Comparison of ENCODE assay signal across 10 cellular contexts in the genomic region with DNA sequence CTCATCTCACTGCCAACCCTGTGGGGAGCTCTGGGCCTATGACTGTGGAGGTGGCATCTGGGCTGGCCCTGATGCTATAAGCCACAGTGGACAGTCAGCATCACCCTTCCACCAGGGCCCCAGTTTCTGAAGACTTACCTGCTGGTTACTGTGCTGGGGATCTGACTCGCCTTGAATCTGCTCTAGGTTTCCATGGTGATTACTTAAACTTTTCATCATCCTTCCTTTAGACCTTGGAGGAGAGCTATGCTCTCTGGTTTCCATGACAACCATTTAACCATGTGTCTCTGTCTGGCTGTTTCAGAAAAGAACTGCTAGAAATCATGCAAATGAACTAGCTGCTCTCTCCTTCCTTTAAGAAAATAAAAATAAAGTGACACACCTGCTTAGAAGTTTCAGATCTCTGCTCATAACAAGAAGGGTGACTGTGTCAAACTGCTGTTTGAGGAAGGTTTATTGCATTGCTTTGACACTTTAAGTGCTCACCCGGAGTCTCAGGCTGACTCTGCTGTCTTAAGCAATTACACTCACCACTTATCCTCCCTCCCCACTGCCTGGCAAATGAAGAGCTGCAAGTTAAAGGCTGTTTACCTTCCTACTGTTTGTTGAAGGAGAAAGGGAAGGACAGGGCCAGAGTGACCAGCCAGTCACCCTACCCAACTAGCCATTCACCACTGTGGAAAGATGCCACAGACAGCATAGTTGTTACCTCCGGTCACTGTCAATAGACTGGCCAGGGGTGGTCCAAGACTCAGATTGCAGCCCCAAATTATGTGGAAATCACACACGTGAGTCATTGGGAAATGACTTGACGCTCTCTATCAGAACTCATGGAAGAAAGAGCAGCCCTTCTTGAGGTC.
DNase-seq lines count a peak whose midpoint lies in the region; ATAC-seq and TF ChIP-seq lines count a peak whose summit lies in the region.
"Had no signal": no experiment of that assay in that cellular context is flagged by ENCODE, and none has a peak within 500 bp of the region (broad histone marks: within the 10 kb centered on the region; RNA-seq: fewer than 3 reads in every experiment).

No MANE protein-coding gene starts in this region.

- intact Hi-C loops in activated T-helper 2 cell treated with anti-CD3 and anti-CD28 coated beads, Interferon-gamma antibody, Interleukin-2, Interleukin-4, amounts not matched to agents 10 μg/mL and 5 μg/mL and 100 μg/mL, durations not matched to agents 14 hours and 24 hours and 36 hours (cut with micrococcal nuclease): loop anchor here (2.0 to 5.0 kb wide), 2 partner anchors 29 to 88 kb away; a partner anchor contains a TSS

- peak; percentile 86 for ATAC-seq in HG03108 (IDR thresholded peaks at IDR 0.05; ENCODE audit: unreplicated experiment)

- no peaks in the 10 kb centered on the region for H3K27me3 Mint-ChIP-seq in activated T-helper 2 cell treated with anti-CD3 and anti-CD28 coated beads, Interferon-gamma antibody, Interleukin-2, Interleukin-4, amounts not matched to agents 10 μg/mL and 5 μg/mL and 100 μg/mL, durations not matched to agents 14 hours and 24 hours and 36 hours (ENCODE audit: low read depth)
- H3K27me3 Mint-ChIP-seq in type B pancreatic cell: peaks cover 15% of the 10 kb centered on the region

- H3K4me1 Mint-ChIP-seq in activated T-helper 2 cell treated with anti-CD3 and anti-CD28 coated beads, Interferon-gamma antibody, Interleukin-2, Interleukin-4, amounts not matched to agents 10 μg/mL and 5 μg/mL and 100 μg/mL, durations not matched to agents 14 hours and 24 hours and 36 hours (ENCODE audit: low read depth): peaks cover 8% of the 10 kb centered on the region
- H3K4me1 Mint-ChIP-seq in type B pancreatic cell (ENCODE audit: unreplicated experiment): peaks cover 12% of the 10 kb centered on the region

- H4K20me1 ChIP-seq in BLaER1 treated with 17β-estradiol and CSF1 and Interleukin-3, amounts not matched to agents 10 nM and 100 nM: no peaks in the 10 kb centered on the region
- no peaks in the 10 kb centered on the region for H4K20me1 ChIP-seq in osteoblast (ENCODE audit: insufficient read depth, low read length)

- peaks cover 4 to 24% (median 10%) of the 10 kb centered on the region in 11 experiments; a peak in 15 of 22 replicates for H3K9me3 ChIP-seq in BLaER1 treated with 17β-estradiol and CSF1 and Interleukin-3, amounts not matched to agents 10 nM and 100 nM (replicated peaks in 1 of 11)
- H3K9me3 ChIP-seq in osteoblast (ENCODE audit: low read depth, low read length) (no peaks in the 10 kb centered on the region), BE2C (no peaks in the 10 kb centered on the region)

- peak overlapping the region; percentile 11 for H3K27ac Mint-ChIP-seq in activated T-helper 2 cell treated with anti-CD3 and anti-CD28 coated beads, Interferon-gamma antibody, Interleukin-2, Interleukin-4, amounts not matched to agents 10 μg/mL and 5 μg/mL and 100 μg/mL, durations not matched to agents 14 hours and 24 hours and 36 hours
- no peak overlapping the region for H3K27ac Mint-ChIP-seq in type B pancreatic cell
- H3K27ac Mint-ChIP-seq: dendritic cell treated with granulocyte-macrophage colony-stimulating factor and Interleukin-4, amounts not matched to agents 40 ng/mL and 50 ng/mL, for 4 days had no signal

- H3K9me3 Mint-ChIP-seq in activated T-helper 2 cell treated with anti-CD3 and anti-CD28 coated beads, Interferon-gamma antibody, Interleukin-2, Interleukin-4, amounts not matched to agents 10 μg/mL and 5 μg/mL and 100 μg/mL, durations not matched to agents 14 hours and 24 hours and 36 hours: peaks cover 4% of the 10 kb centered on the region
- H3K9me3 Mint-ChIP-seq in type B pancreatic cell: no peaks in the 10 kb centered on the region
- H3K9me3 Mint-ChIP-seq: dendritic cell treated with granulocyte-macrophage colony-stimulating factor and Interleukin-4, amounts not matched to agents 40 ng/mL and 50 ng/mL, for 4 days had no signal

- H3K27ac ChIP-seq in BLaER1 treated with 17β-estradiol and CSF1 and Interleukin-3, amounts not matched to agents 10 nM and 100 nM: no peak overlapping the region; a peak in 1 of 22 replicates
- no peak overlapping the region for H3K27ac ChIP-seq in osteoblast (ENCODE audit: low read depth, low read length)

- H3K4me3 ChIP-seq in BLaER1 treated with 17β-estradiol and CSF1 and Interleukin-3, amounts not matched to agents 10 nM and 100 nM: no peak overlapping the region
- H3K4me3 ChIP-seq in osteoblast (ENCODE audit: insufficient read depth, low read length) (no peak overlapping the region), BE2C (ENCODE audit: low read depth, low read length) (no peak overlapping the region)
- H3K4me3 ChIP-seq: HAP-1 had no signal

- peak overlapping the region in 9 of 11 experiments; percentile 7 to 44 (median 27); a peak in 16 of 22 replicates for H3K4me2 ChIP-seq in BLaER1 treated with 17β-estradiol and CSF1 and Interleukin-3, amounts not matched to agents 10 nM and 100 nM
- no peak overlapping the region for H3K4me2 ChIP-seq in osteoblast (ENCODE audit: insufficient read depth, low read length)

- no peaks in the 10 kb centered on the region for H3K27me3 ChIP-seq in BLaER1 treated with 17β-estradiol and CSF1 and Interleukin-3, amounts not matched to agents 10 nM and 100 nM
- H3K27me3 ChIP-seq in osteoblast (ENCODE audit: insufficient read depth, low read length) (peaks cover 23% of the 10 kb centered on the region), BE2C (no peaks in the 10 kb centered on the region)

- H3K36me3 Mint-ChIP-seq in activated T-helper 2 cell treated with anti-CD3 and anti-CD28 coated beads, Interferon-gamma antibody, Interleukin-2, Interleukin-4, amounts not matched to agents 10 μg/mL and 5 μg/mL and 100 μg/mL, durations not matched to agents 14 hours and 24 hours and 36 hours (ENCODE audit: low read depth): no peaks in the 10 kb centered on the region
- H3K36me3 Mint-ChIP-seq in type B pancreatic cell: no peaks in the 10 kb centered on the region

- DNase-seq in GM19238 (ENCODE audit: insufficient read length, low spot score) (peak; percentile 66), osteoblast (ENCODE audit: insufficient read length, low spot score, missing footprints) (peak; percentile 35), type B pancreatic cell (ENCODE audit: extremely low spot score, unreplicated experiment) (no peak), BE2C (no peak), NCI-H345 treated with DMSO at 0.1 percent for 48 hours (lab: John Stamatoyannopoulos, UW; ENCODE audit: unreplicated experiment) (no peak)
- peak; percentile 13 for DNase-seq in activated T-helper 2 cell treated with anti-CD3 and anti-CD28 coated beads, Interferon-gamma antibody, Interleukin-2, Interleukin-4, amounts not matched to agents 10 μg/mL and 5 μg/mL and 100 μg/mL, durations not matched to agents 14 hours and 24 hours and 36 hours (ENCODE audit: low spot score)

- TF ChIP-seq CTCF in osteoblast (IDR thresholded peaks at IDR 0.05; ENCODE audit: extremely low read depth, low read depth, low read length): no peak
- no peak for TF ChIP-seq CTCF in type B pancreatic cell (conservative IDR thresholded peaks at IDR 0.05)
- no peak for TF ChIP-seq CTCF in BE2C (IDR thresholded peaks at IDR 0.05; ENCODE audit: low read depth, low read length)

- H3K4me3 Mint-ChIP-seq in activated T-helper 2 cell treated with anti-CD3 and anti-CD28 coated beads, Interferon-gamma antibody, Interleukin-2, Interleukin-4, amounts not matched to agents 10 μg/mL and 5 μg/mL and 100 μg/mL, durations not matched to agents 14 hours and 24 hours and 36 hours (ENCODE audit: low read depth): no peak overlapping the region
- H3K4me3 Mint-ChIP-seq in type B pancreatic cell: no peak overlapping the region
- H3K4me3 Mint-ChIP-seq: dendritic cell treated with granulocyte-macrophage colony-stimulating factor and Interleukin-4, amounts not matched to agents 40 ng/mL and 50 ng/mL, for 4 days had no signal

- H3K9ac ChIP-seq in BLaER1 treated with 17β-estradiol and CSF1 and Interleukin-3, amounts not matched to agents 10 nM and 100 nM: no peak overlapping the region

- H3K36me3 ChIP-seq in BLaER1 treated with 17β-estradiol and CSF1 and Interleukin-3, amounts not matched to agents 10 nM and 100 nM: no peaks in the 10 kb centered on the region
- H3K36me3 ChIP-seq in osteoblast (ENCODE audit: insufficient read depth, low read length) (no peaks in the 10 kb centered on the region), BE2C (no peaks in the 10 kb centered on the region)
- H3K36me3 ChIP-seq: HAP-1 had no signal

- H2AFZ ChIP-seq in osteoblast (ENCODE audit: low read length): no peak overlapping the region

- peaks cover 3 to 20% (median 17%) of the 10 kb centered on the region in 10 experiments; a peak in 18 of 20 replicates for H3K4me1 ChIP-seq in BLaER1 treated with 17β-estradiol and CSF1 and Interleukin-3, amounts not matched to agents 10 nM and 100 nM
- peaks cover 22% of the 10 kb centered on the region for H3K4me1 ChIP-seq in osteoblast (ENCODE audit: insufficient read depth, low read length)
- no peaks in the 10 kb centered on the region for H3K4me1 ChIP-seq in BE2C

- H3K79me2 ChIP-seq in osteoblast (ENCODE audit: insufficient read depth, low read length): no peaks in the 10 kb centered on the region

Comparison
In these comparisons a context has a peak if more than half of its experiments do, and no peak if none do; other contexts are left out.
1. DNase-seq: peak in GM19238 (single experiment), activated T-helper 2 cell treated with anti-CD3 and anti-CD28 coated beads, Interferon-gamma antibody, Interleukin-2, Interleukin-4, amounts not matched to agents 10 μg/mL and 5 μg/mL and 100 μg/mL, durations not matched to agents 14 hours and 24 hours and 36 hours (single experiment) and osteoblast (single experiment); none in type B pancreatic cell (single experiment), BE2C (single experiment) and NCI-H345 treated with DMSO at 0.1 percent for 48 hours (single experiment).